Comparison of ENCODE assay signal across 8 cellular contexts in genomic region chr1:77759090-77760028, GRCh38. TPM values are rescaled to one million over a fixed set of nuclear protein-coding genes. Genes with fewer than 3 reads are reported as not detected.
DNase-seq lines count a peak whose midpoint lies in the region; ATAC-seq and TF ChIP-seq lines count a peak whose summit lies in the region.

Gene USP33 (minus strand): TSS chr1:77759852. CDS start chr1:77741697, 18,155 bp downstream.

- H3K27ac Mint-ChIP-seq in GM23338: peak within 1 kb of the TSS; percentile 92
- H3K27ac Mint-ChIP-seq in neural progenitor cell: peak within 1 kb of the TSS; percentile 80

- H3K36me3 Mint-ChIP-seq in GM23338 (ENCODE audit: low read depth) (no peaks in the 10 kb centered on the region; the same call in 2 of the 3 replicates), neural progenitor cell (no peaks in the 10 kb centered on the region)

- H3K79me2 ChIP-seq in GM23338 (replicated peaks; ENCODE audit: insufficient read depth) (peaks cover 47% of the 10 kb centered on the region), neural progenitor cell (ENCODE audit: low read depth) (peaks cover 50% of the 10 kb centered on the region)

- H3K9ac ChIP-seq in neural progenitor cell (peak within 1 kb of the TSS; percentile 67), subcutaneous abdominal adipose tissue (ENCODE audit: low read length in 5 of 5) (peak within 1 kb of the TSS; percentile 78 to 98 (median 93))

- H3K27me3 ChIP-seq in GM23338 (ENCODE audit: insufficient read depth) (no peaks in the 10 kb centered on the region), neural progenitor cell (no peaks in the 10 kb centered on the region), subcutaneous abdominal adipose tissue (ENCODE audit: control insufficient read depth in 5 of 5, insufficient read depth in 4 of 5, low read length in 5 of 5) (no peaks in the 10 kb centered on the region)

- DNase-seq in ELF-1 (ENCODE audit: low read depth, low spot score): peak; percentile 96
- peak; percentile 96 for DNase-seq in GM23338 (ENCODE audit: low spot score)
- peak; percentile 74 for DNase-seq in LHCN-M2 (ENCODE audit: low read depth)
- peak; percentile 69 for DNase-seq in SHP77 treated with DMSO at 0.1 percent for 48 hours (lab: John Stamatoyannopoulos, UW)
- DNase-seq in activated gamma-delta T cell (lab: John Stamatoyannopoulos, UW): peak; percentile 85
- peak; percentile 71 to 92 for DNase-seq in foreskin fibroblast
- peak; percentile 93 for DNase-seq in neural progenitor cell (ENCODE audit: low spot score)

- H3K4me2 ChIP-seq in GM23338 (peak within 1 kb of the TSS; percentile 94), neural progenitor cell (peak within 1 kb of the TSS; percentile 78)

- peak within 1 kb of the TSS; percentile 93 for H3K4me3 Mint-ChIP-seq in GM23338
- H3K4me3 Mint-ChIP-seq in neural progenitor cell: peak within 1 kb of the TSS; percentile 96

- peaks cover 2% of the 10 kb centered on the region for H3K27me3 Mint-ChIP-seq in GM23338 (ENCODE audit: insufficient read depth, low read depth, poor library complexity)
- no peaks in the 10 kb centered on the region for H3K27me3 Mint-ChIP-seq in neural progenitor cell (ENCODE audit: insufficient read depth, low read depth)

- H3K9me3 ChIP-seq in neural progenitor cell (ENCODE audit: low read depth) (no peaks in the 10 kb centered on the region), subcutaneous abdominal adipose tissue (ENCODE audit: control insufficient read depth in 5 of 5, low read length in 5 of 5) (no peaks in the 10 kb centered on the region)

- peaks cover 12% of the 10 kb centered on the region for H3K4me1 ChIP-seq in GM23338 (ENCODE audit: insufficient read depth)
- peaks cover 6% of the 10 kb centered on the region for H3K4me1 ChIP-seq in neural progenitor cell
- peaks cover 5 to 50% (median 35%) of the 10 kb centered on the region in 5 donors for H3K4me1 ChIP-seq in subcutaneous abdominal adipose tissue (ENCODE audit: control insufficient read depth in 5 of 5, insufficient read depth in 5 of 5, low read length in 5 of 5)

- H3K9me3 Mint-ChIP-seq in GM23338: no peaks in the 10 kb centered on the region
- no peaks in the 10 kb centered on the region for H3K9me3 Mint-ChIP-seq in neural progenitor cell

- TF ChIP-seq CTCF in GM23338 (conservative IDR thresholded peaks at IDR 0.05; ENCODE audit: low read depth in 2 of 2) (no peak), foreskin fibroblast (IDR thresholded peaks at IDR 0.05; ENCODE audit: low read depth, low read length) (no peak), neural progenitor cell (IDR thresholded peaks at IDR 0.05) (no peak)

- H2AFZ ChIP-seq in GM23338 (peak within 1 kb of the TSS; percentile 94), neural progenitor cell (replicated peaks) (peak within 1 kb of the TSS; percentile 79)

- peak within 1 kb of the TSS; percentile 95 for H3K27ac ChIP-seq in GM23338 (ENCODE audit: low read depth)
- peak within 1 kb of the TSS; percentile 87 for H3K27ac ChIP-seq in neural progenitor cell
- H3K27ac ChIP-seq in subcutaneous abdominal adipose tissue (ENCODE audit: low read depth, low read length): peak within 1 kb of the TSS; percentile 98

- H3F3A ChIP-seq in GM23338 (replicated peaks; ENCODE audit: low read depth) (0 out of 2 replicates have a peak, but pooled peaks cover 5% of the 10 kb centered on the region), neural progenitor cell (ENCODE audit: low read depth) (peaks cover 18% of the 10 kb centered on the region)

- no peaks in the 10 kb centered on the region for H3K9me2 ChIP-seq in GM23338 (ENCODE audit: insufficient read depth)

- H3K4me1 Mint-ChIP-seq in GM23338: peaks cover 21% of the 10 kb centered on the region
- peaks cover 13% of the 10 kb centered on the region for H3K4me1 Mint-ChIP-seq in neural progenitor cell

- peaks cover 22% of the 10 kb centered on the region for H4K20me1 ChIP-seq in GM23338 (replicated peaks; ENCODE audit: insufficient read depth)
- H4K20me1 ChIP-seq in neural progenitor cell (ENCODE audit: low read depth): peaks cover 42% of the 10 kb centered on the region

- peak; percentile 96 for ATAC-seq in GM23338

- peak within 1 kb of the TSS; percentile 78 for H3K4me3 ChIP-seq in GM23338
- peak within 1 kb of the TSS; percentile 64 to 95 for H3K4me3 ChIP-seq in foreskin fibroblast (ENCODE audit: low read depth in 1 of 2, low read length in 2 of 2)
- H3K4me3 ChIP-seq in neural progenitor cell: peak within 1 kb of the TSS; percentile 95
- peak within 1 kb of the TSS; percentile 84 to 99 (median 96) for H3K4me3 ChIP-seq in subcutaneous abdominal adipose tissue (ENCODE audit: low read depth in 1 of 5, low read length in 5 of 5)

- H3K36me3 ChIP-seq in GM23338 (ENCODE audit: insufficient read depth) (no peaks in the 10 kb centered on the region), neural progenitor cell (no peaks in the 10 kb centered on the region), subcutaneous abdominal adipose tissue (ENCODE audit: control insufficient read depth in 5 of 5, insufficient read depth in 5 of 5, low read length in 5 of 5) (no peaks in the 10 kb centered on the region)

TF ChIP-seq in GM23338, 12 proteins besides CTCF, POLR2A, EP300 and RAD21:
- no peak for TF ChIP-seq ZNF331 (CRISPR knock-in tag; IDR thresholded peaks at IDR 0.05; ENCODE audit: low read depth)
- no peak for TF ChIP-seq ZNF114 (CRISPR knock-in tag; IDR thresholded peaks at IDR 0.05)
- peak; percentile 82 for TF ChIP-seq POLR2AphosphoS5 (IDR thresholded peaks at IDR 0.05; ENCODE audit: low read depth)
- peak; percentile 57; the same call in 1 of the 2 replicates for TF ChIP-seq ETS1 (IDR thresholded peaks at IDR 0.05)
TF ChIP-seq in GM23338: peak in this region for 2.

RNA-seq across cellular contexts. Expression of gene USP33, which starts in this region (rescaled TPM):
- 61.9 and 63.9 TPM in 2 replicates for total RNA-seq in GM23338 (2014; rRNA removed; shearing (Covaris generic))
- 36.6 and 42.4 TPM in 2 replicates for polyA plus RNA-seq in GM23338 (2016; fragmentation: Nextera tagmentation; extraction: Ambion mirVana)
- total RNA-seq in LHCN-M2 (2014; rRNA removed) (54.2 and 60.9 TPM in 2 replicates), neural progenitor cell (ENCODE audit: low replicate concordance) (88.8 and 132 TPM in 2 replicates)
- polyA plus RNA-seq in LHCN-M2 (2012): 11.7 TPM

Comparison
In these comparisons a context has a peak if more than half of its experiments do, and no peak if none do; other contexts are left out.
1. Peak in every context shown above with its lines: DNase-seq, ATAC-seq, H3K4me3 ChIP-seq and H3K27ac ChIP-seq.